Comparison of ENCODE assay signal across 26 cellular contexts in genomic region chr5:96668725-96669124, GRCh38. TPM values are rescaled to one million over a fixed set of nuclear protein-coding genes. Genes with fewer than 3 reads are reported as not detected.
DNase-seq lines count a peak whose midpoint lies in the region; ATAC-seq, FAIRE-seq and TF ChIP-seq lines count a peak whose summit lies in the region.
"Had no signal": no experiment of that assay in that cellular context is flagged by ENCODE, and none has a peak within 500 bp of the region (broad histone marks: within the 10 kb centered on the region; RNA-seq: fewer than 3 reads in every experiment).

No MANE protein-coding gene starts in this region.

- no peak overlapping the region for H3K4ac ChIP-seq in mesendoderm (ENCODE audit: low read depth, low read length)

- H3K23ac ChIP-seq in mesendoderm (ENCODE audit: low read length), result no peak overlapping the region

- no peak overlapping the region for H2BK5ac ChIP-seq in mesendoderm (ENCODE audit: low read length)

- H3K18ac ChIP-seq in mesendoderm (ENCODE audit: low read length), result no peak overlapping the region

- H3K79me2 ChIP-seq in mesendoderm (ENCODE audit: control insufficient read depth, insufficient read depth, low read length), result no peaks in the 10 kb centered on the region
- no peaks in the 10 kb centered on the region; the same call in 1 of the 2 replicates for H3K79me2 ChIP-seq in OCI-LY7 (ENCODE audit: insufficient read depth, low read depth, low read length)

- H4K5ac ChIP-seq in mesendoderm (ENCODE audit: low read length), result no peak overlapping the region

- H4K20me1 ChIP-seq in OCI-LY7 (ENCODE audit: insufficient read depth, low read length), result no peaks in the 10 kb centered on the region

- peak; percentile 35 for ATAC-seq in left ventricle myocardium superior
- no peak for ATAC-seq in HG03342 (IDR thresholded peaks at IDR 0.05; ENCODE audit: unreplicated experiment)
- ATAC-seq: activated CD4-positive, alpha-beta T cell treated with anti-CD3 and anti-CD28 coated beads for 36 hours; CD8-positive, alpha-beta T cell; stimulated activated naive CD8-positive, alpha-beta T cell treated with anti-CD3 and anti-CD28 coated beads, Interleukin-15, amount 100 ng/mL, for 72 hours had no signal

- no CpG with 5 or more reads among the region's 2 CpGs for WGBS in mesendoderm (ENCODE audit: extremely low coverage, insufficient coverage, low lambda C conversion rate)

- H3K56ac ChIP-seq in mesendoderm (ENCODE audit: low read length), result no peak overlapping the region

- DNase-seq in Calu3 (no peak), Peyer's patch (peak in 2 of 3 donors; percentile 63 to 66), left ventricle myocardium superior (no peak), mesendoderm (peak; percentile 43), DMS153 treated with DMSO at 0.1 percent for 48 hours (lab: John Stamatoyannopoulos, UW; ENCODE audit: unreplicated experiment) (no peak), OCI-LY7 (ENCODE audit: low spot score) (no peak), RCC 7860 (ENCODE audit: low spot score) (no peak)
- DNase-seq: activated CD4-positive, alpha-beta T cell treated with anti-CD3 and anti-CD28 coated beads for 36 hours; activated CD8-positive, alpha-beta memory T cell treated with anti-CD3 and anti-CD28 coated beads for 24 hours; activated effector memory CD4-positive, alpha-beta T cell treated with Interleukin-2 at 50 U/mL for 16 hours; activated naive CD8-positive, alpha-beta T cell treated with anti-CD3 and anti-CD28 coated beads, Interleukin-2, amount 10 ng/mL, durations not matched to agents 7 days and 5 days; CD8-positive, alpha-beta T cell; kidney; mammary epithelial cell; NCI-H1105 treated with DMSO at 0.1 percent for 48 hours; NCI-H2081; NCI-H446; NCI-H82; stimulated activated naive CD8-positive, alpha-beta T cell treated with anti-CD3 and anti-CD28 coated beads, Interleukin-15, amount 100 ng/mL, for 72 hours; T-helper 2 cell had no signal

- intact Hi-C loops in Calu3 (cut with micrococcal nuclease; ENCODE audit: unreplicated experiment), result no loop called here
- intact Hi-C loops in left ventricle myocardium superior (cut with micrococcal nuclease), result no loop called here
- intact Hi-C loops in OCI-LY7 (cut with micrococcal nuclease; ENCODE audit: unreplicated experiment), result no loop called here

- no peak overlapping the region for H3K9ac ChIP-seq in mesendoderm (ENCODE audit: low read length)

- TF ChIP-seq CTCF in Calu3 (IDR thresholded peaks at IDR 0.05; ENCODE audit: unreplicated experiment) (no peak), Peyer's patch (IDR thresholded peaks at IDR 0.05) (peak in 1 of 6 experiments; percentile 9), OCI-LY7 (conservative IDR thresholded peaks at IDR 0.05; ENCODE audit: low read length) (no peak)

- H3K27ac ChIP-seq in Peyer's patch (peak overlapping the region in 3 of 4 donors; percentile 45 to 76 (median 75)), mesendoderm (ENCODE audit: low read depth, low read length) (no peak overlapping the region), OCI-LY7 (ENCODE audit: low read depth, low read length, poor library complexity, severe bottlenecking) (no peak overlapping the region)

- FAIRE-seq in RCC 7860 (lab: Jason Lieb, UNC), result no peak
- FAIRE-seq: endothelial cell of umbilical vein, H54, kidney had no signal

- H3K27me3 Mint-ChIP-seq in Calu3 (ENCODE audit: unreplicated experiment), result no peaks in the 10 kb centered on the region
- H3K27me3 Mint-ChIP-seq: activated CD4-positive, alpha-beta T cell treated with anti-CD3 and anti-CD28 coated beads for 36 hours; activated naive CD8-positive, alpha-beta T cell treated with anti-CD3 and anti-CD28 coated beads, Interleukin-2, amount 10 ng/mL, durations not matched to agents 7 days and 5 days; B cell; central memory CD8-positive, alpha-beta T cell; stimulated activated naive CD8-positive, alpha-beta T cell treated with anti-CD3 and anti-CD28 coated beads, Interleukin-15, amount 100 ng/mL, for 72 hours had no signal

- H3K36me3 Mint-ChIP-seq in Calu3 (ENCODE audit: insufficient read depth, unreplicated experiment), result peaks cover under 1% of the 10 kb centered on the region

- TF ChIP-seq POLR2A in Peyer's patch (IDR thresholded peaks at IDR 0.05), result no peak

- H3K4me2 ChIP-seq in mesendoderm (ENCODE audit: low read length), result no peak overlapping the region
- H3K4me2 ChIP-seq in OCI-LY7 (ENCODE audit: low read length), result no peak overlapping the region

- H3K9me3 Mint-ChIP-seq in Calu3 (ENCODE audit: low read depth, unreplicated experiment), result no peaks in the 10 kb centered on the region
- H3K9me3 Mint-ChIP-seq: activated naive CD8-positive, alpha-beta T cell treated with anti-CD3 and anti-CD28 coated beads, Interleukin-2, amount 10 ng/mL, durations not matched to agents 7 days and 5 days; CD8-positive, alpha-beta T cell; central memory CD8-positive, alpha-beta T cell; stimulated activated naive CD8-positive, alpha-beta T cell treated with anti-CD3 and anti-CD28 coated beads, Interleukin-15, amount 100 ng/mL, for 72 hours had no signal

- H2BK120ac ChIP-seq in mesendoderm (ENCODE audit: low read depth, low read length), result no peak overlapping the region

- H3K9me3 ChIP-seq in Peyer's patch, result no peaks in the 10 kb centered on the region
- H3K9me3 ChIP-seq in OCI-LY7 (ENCODE audit: low read length), result no peaks in the 10 kb centered on the region

- no peak overlapping the region for H2AK5ac ChIP-seq in mesendoderm (ENCODE audit: low read length)

- peak overlapping the region; percentile 54 for H3K27ac Mint-ChIP-seq in Calu3 (ENCODE audit: unreplicated experiment)
- H3K27ac Mint-ChIP-seq: activated CD4-positive, alpha-beta T cell treated with anti-CD3 and anti-CD28 coated beads for 36 hours; activated naive CD8-positive, alpha-beta T cell treated with anti-CD3 and anti-CD28 coated beads, Interleukin-2, amount 10 ng/mL, durations not matched to agents 7 days and 5 days; B cell; CD8-positive, alpha-beta T cell; stimulated activated naive CD8-positive, alpha-beta T cell treated with anti-CD3 and anti-CD28 coated beads, Interleukin-15, amount 100 ng/mL, for 72 hours had no signal

- no TSS peak for BruUV-seq in Calu3 (replicated peaks; lab: Mats Ljungman, UMichigan)
- no TSS peak for BruUV-seq in OCI-LY7 (replicated peaks; lab: Mats Ljungman, UMichigan)

- CTCF ChIA-PET in Calu3 (lab: Charles Lee), result interaction anchor here (0.7 kb wide), 1 partner anchor 184 kb away, joined by 3 read pairs; no protein-coding TSS in a partner anchor
- CTCF ChIA-PET in OCI-LY7 (lab: Charles Lee; ENCODE audit: unreplicated experiment), result no interaction called here

- no peaks in the 10 kb centered on the region for H3K36me3 ChIP-seq in Peyer's patch
- no peaks in the 10 kb centered on the region for H3K36me3 ChIP-seq in mesendoderm (ENCODE audit: control insufficient read depth, insufficient read depth, low read length)
- H3K36me3 ChIP-seq in OCI-LY7 (ENCODE audit: insufficient read depth, low read length), result no peaks in the 10 kb centered on the region

- no peak overlapping the region for H3K4me3 ChIP-seq in Peyer's patch
- no peak overlapping the region for H3K4me3 ChIP-seq in mesendoderm (ENCODE audit: low read length)
- no peak overlapping the region for H3K4me3 ChIP-seq in OCI-LY7 (ENCODE audit: low read depth, low read length, poor library complexity, severe bottlenecking)
- H3K4me3 ChIP-seq: skin epidermis had no signal

- H3K79me1 ChIP-seq in mesendoderm (ENCODE audit: low read length), result no peaks in the 10 kb centered on the region

- H4K8ac ChIP-seq in mesendoderm (ENCODE audit: low read depth, low read length), result no peak overlapping the region

- no peak overlapping the region for H2BK15ac ChIP-seq in mesendoderm (replicated peaks; ENCODE audit: low read depth)

- no peaks in the 10 kb centered on the region for H3K9me2 ChIP-seq in OCI-LY7 (ENCODE audit: insufficient read depth, low read length)

- no peak overlapping the region for H2AFZ ChIP-seq in OCI-LY7 (ENCODE audit: low read length)

- no peak overlapping the region for H3K4me3 Mint-ChIP-seq in Calu3 (ENCODE audit: low read depth, unreplicated experiment)
- H3K4me3 Mint-ChIP-seq: activated CD4-positive, alpha-beta T cell treated with anti-CD3 and anti-CD28 coated beads for 36 hours; activated naive CD8-positive, alpha-beta T cell treated with anti-CD3 and anti-CD28 coated beads, Interleukin-2, amount 10 ng/mL, durations not matched to agents 7 days and 5 days; B cell; CD8-positive, alpha-beta T cell; central memory CD8-positive, alpha-beta T cell; stimulated activated naive CD8-positive, alpha-beta T cell treated with anti-CD3 and anti-CD28 coated beads, Interleukin-15, amount 100 ng/mL, for 72 hours had no signal

- POLR2A ChIA-PET in OCI-LY7 (lab: Charles Lee), result interaction anchor here (0.6 to 0.7 kb wide), 2 partner anchors 64 to 101 kb away, joined by 3 read pairs; no protein-coding TSS in a partner anchor

- H3K4me1 ChIP-seq in Peyer's patch (peaks cover 0 to 70% (median 1%) of the 10 kb centered on the region in 4 donors), mesendoderm (ENCODE audit: control insufficient read depth, low read depth, low read length) (no peaks in the 10 kb centered on the region), OCI-LY7 (ENCODE audit: insufficient read depth, low read length, poor library complexity, severe bottlenecking) (peaks cover 7% of the 10 kb centered on the region)

- no peaks in the 10 kb centered on the region for H3K27me3 ChIP-seq in Peyer's patch
- no peaks in the 10 kb centered on the region for H3K27me3 ChIP-seq in mesendoderm (ENCODE audit: insufficient read depth, low read length, poor library complexity)

- peaks cover 49% of the 10 kb centered on the region for H3K4me1 Mint-ChIP-seq in Calu3 (ENCODE audit: low read depth, unreplicated experiment)

RNA-seq across cellular contexts. Expression of gene CAST, which starts 6.5 kb away (rescaled TPM):
- total RNA-seq in Calu3 (2022) (342 and 395 TPM in 2 replicates), Peyer's patch (100 to 1,000 TPM; 268 to 396 (median 337) TPM), left ventricle myocardium superior (523 TPM), OCI-LY7 (2022) (90.1 and 99.3 TPM in 2 replicates)
- polyA plus RNA-seq in mesendoderm (2013, experiment 1 of 2), result 22.7 TPM
- 25.6 TPM for polyA plus RNA-seq in mesendoderm (2013, experiment 2 of 2)
- total RNA-seq in OCI-LY7 (2014; rRNA removed; shearing (Covaris generic)), result 36.6 and 40.5 TPM in 2 replicates

Comparison
In these comparisons a context has a peak if more than half of its experiments do, and no peak if none do; other contexts are left out.
1. DNase-seq: peak in Peyer's patch (2 of 3) and mesendoderm (single experiment); none in Calu3 (single experiment), left ventricle myocardium superior (single experiment), DMS153 treated with DMSO at 0.1 percent for 48 hours (single experiment), OCI-LY7 (single experiment) and RCC 7860 (single experiment).
2. H3K27ac ChIP-seq: peak in Peyer's patch (3 of 4); none in mesendoderm (single experiment) and OCI-LY7 (single experiment).